Comparison of ENCODE assay signal across 9 cellular contexts in genomic region chr21:42193131-42193671, GRCh38. TPM values are rescaled to one million over a fixed set of nuclear protein-coding genes. Genes with fewer than 3 reads are reported as not detected.
A peak's percentile ranks its signal among the peaks of the same experiment; 100 is the strongest.
DNase-seq lines count a peak whose midpoint lies in the region; ATAC-seq and TF ChIP-seq lines count a peak whose summit lies in the region.
"Had no signal": no experiment of that assay in that cellular context is flagged by ENCODE, and none has a peak within 500 bp of the region (broad histone marks: within the 10 kb centered on the region; RNA-seq: fewer than 3 reads in every experiment).

No MANE protein-coding gene starts in this region.

- H3K27ac ChIP-seq in right atrium auricular region (no peak overlapping the region), suprapubic skin (no peak overlapping the region)
- H3K27ac ChIP-seq: upper lobe of left lung had no signal

- H3K4me3 Mint-ChIP-seq in immature natural killer cell, result peak overlapping the region; percentile 81 to 92 (median 84)

- H3K4me1 ChIP-seq in right atrium auricular region (peaks cover 0 to 6% of the 10 kb centered on the region in 2 donors), suprapubic skin (peaks cover 19% of the 10 kb centered on the region)

- no peak for TF ChIP-seq POLR2A in suprapubic skin (IDR thresholded peaks at IDR 0.05)

- no peaks in the 10 kb centered on the region for H3K36me3 Mint-ChIP-seq in immature natural killer cell

- DNase-seq in right atrium auricular region (ENCODE audit: low spot score) (peak; percentile 46), Right ventricle myocardium superior (no peak), immature natural killer cell (peak; percentile 81 to 83 (median 81)), NOMO-1 treated with dmso at 0.1 percent for 144 hours (lab: John Stamatoyannopoulos, UW; ENCODE audit: unreplicated experiment) (no peak), suprapubic skin (ENCODE audit: low spot score in 2 of 2) (no peak), GDM1 (lab: John Stamatoyannopoulos, UW) (no peak)
- peak; percentile 29 for DNase-seq in activated T-helper 9 cell treated with anti-CD3 and anti-CD28 coated beads, Interleukin-2, amount 50 U/mL, for 16 hours (ENCODE audit: low read depth)
- peak; percentile 71 for DNase-seq in stimulated activated naive CD8-positive, alpha-beta T cell treated with anti-CD3 and anti-CD28 coated beads, Interleukin-15, Interleukin-2, amounts not matched to agents 100 U/mL and 50 U/mL, for 24 hours
- DNase-seq: upper lobe of left lung had no signal

- 68% methylated on average over 9 of the region's 9 CpGs for WGBS in suprapubic skin

- ATAC-seq in Right ventricle myocardium superior (ENCODE audit: poor library complexity), result no peak
- peak; percentile 68 for ATAC-seq in stimulated activated naive CD8-positive, alpha-beta T cell treated with anti-CD3 and anti-CD28 coated beads, Interleukin-15, Interleukin-2, amounts not matched to agents 100 U/mL and 50 U/mL, for 24 hours

- no peak for TF ChIP-seq EP300 in suprapubic skin (IDR thresholded peaks at IDR 0.05)

- intact Hi-C loops in Right ventricle myocardium superior (cut with DNase I), result no loop called here

- H3K4me1 Mint-ChIP-seq in immature natural killer cell, result peaks cover 1 to 15% of the 10 kb centered on the region in 2 donors

- H3K27ac Mint-ChIP-seq in immature natural killer cell, result peak overlapping the region; percentile 71 to 96 (median 86)

- H3K27me3 ChIP-seq in right atrium auricular region (no peaks in the 10 kb centered on the region), suprapubic skin (no peaks in the 10 kb centered on the region)
- H3K27me3 ChIP-seq: upper lobe of left lung had no signal

- no peaks in the 10 kb centered on the region for H3K9me3 Mint-ChIP-seq in immature natural killer cell

- H3K9me3 ChIP-seq in right atrium auricular region (no peaks in the 10 kb centered on the region), suprapubic skin (no peaks in the 10 kb centered on the region)
- H3K9me3 ChIP-seq: upper lobe of left lung had no signal

- TF ChIP-seq CTCF in right atrium auricular region (IDR thresholded peaks at IDR 0.05) (no peak), suprapubic skin (IDR thresholded peaks at IDR 0.05) (no peak)

- peaks cover 11 to 23% (median 21%) of the 10 kb centered on the region in 3 donors for H3K27me3 Mint-ChIP-seq in immature natural killer cell (ENCODE audit: low read depth in 3 of 3)

- H3K4me3 ChIP-seq in right atrium auricular region, result no peak overlapping the region
- no peak overlapping the region for H3K4me3 ChIP-seq in suprapubic skin
- H3K4me3 ChIP-seq: upper lobe of left lung had no signal

- H3K36me3 ChIP-seq in right atrium auricular region, result no peaks in the 10 kb centered on the region
- H3K36me3 ChIP-seq in suprapubic skin, result no peaks in the 10 kb centered on the region
- H3K36me3 ChIP-seq: upper lobe of left lung had no signal

RNA-seq across cellular contexts. Expression of gene ABCG1, which starts 25.7 kb away (rescaled TPM):
- total RNA-seq in right atrium auricular region (10 to 100 TPM in 1 of 2 donors, 1 to 10 TPM in 1; 7.9 to 12.3 TPM), Right ventricle myocardium superior (7.3 TPM), suprapubic skin (10 to 100 TPM; 32.0 to 54.0 (median 35.2) TPM)
- 10 to 100 TPM in 1 of 3 donors, 1 to 10 TPM in 2; 4.3 to 10.9 (median 8.2) TPM for polyA plus RNA-seq in immature natural killer cell

Comparison
In these comparisons a context has a peak if more than half of its experiments do, and no peak if none do; other contexts are left out.
1. DNase-seq: peak in right atrium auricular region (single experiment), activated T-helper 9 cell treated with anti-CD3 and anti-CD28 coated beads, Interleukin-2, amount 50 U/mL, for 16 hours (single experiment), immature natural killer cell (3 of 3) and stimulated activated naive CD8-positive, alpha-beta T cell treated with anti-CD3 and anti-CD28 coated beads, Interleukin-15, Interleukin-2, amounts not matched to agents 100 U/mL and 50 U/mL, for 24 hours (single experiment); none in Right ventricle myocardium superior (single experiment), NOMO-1 treated with dmso at 0.1 percent for 144 hours (single experiment), suprapubic skin (0 of 2) and GDM1 (single experiment).